11 cellular contexts compared by ENCODE assay signal in genomic region chr15:48440084-48440483, GRCh38.
DNase-seq lines count a peak whose midpoint lies in the region; ATAC-seq and TF ChIP-seq lines count a peak whose summit lies in the region.
"Had no signal": no experiment of that assay in that cellular context is flagged by ENCODE, and none has a peak within 500 bp of the region (broad histone marks: within the 10 kb centered on the region; RNA-seq: fewer than 3 reads in every experiment).

No MANE protein-coding gene starts in this region.

- WGBS in H9 (ENCODE audit: extremely low coverage, insufficient read length, low lambda C conversion rate) = no CpG with 5 or more reads among the region's 3 CpGs

- DNase-seq in H9 = peak; percentile 62
- peak; percentile 91 for DNase-seq in choroid plexus epithelial cell (ENCODE audit: low read depth)
- peak; percentile 87 for DNase-seq in islet precursor cell
- DNase-seq in smooth muscle cell of the brain vasculature (ENCODE audit: low read depth, low spot score) = peak; percentile 62
- no peak for DNase-seq in CD14-positive monocyte (ENCODE audit: low spot score)
- no peak for DNase-seq in stimulated activated effector memory CD8-positive, alpha-beta T cell treated with anti-CD3 and anti-CD28 coated beads, Interleukin-12 subunit alpha, Interleukin-12 subunit beta, amount 100 ng/mL, for 72 hours (ENCODE audit: low spot score in 2 of 2)
- DNase-seq: transverse colon had no signal

- H3K36me3 Mint-ChIP-seq in H9 (ENCODE audit: insufficient read depth in 1 of 3, low read depth in 3 of 3) = no peaks in the 10 kb centered on the region
- no peaks in the 10 kb centered on the region for H3K36me3 Mint-ChIP-seq in CD14-positive monocyte
- no peaks in the 10 kb centered on the region for H3K36me3 Mint-ChIP-seq in stimulated activated effector memory CD8-positive, alpha-beta T cell treated with anti-CD3 and anti-CD28 coated beads, Interleukin-12 subunit alpha, Interleukin-12 subunit beta, amount 100 ng/mL, for 72 hours

- H2AFZ ChIP-seq in H9 (ENCODE audit: low read length) = no peak overlapping the region

- no peak overlapping the region for H4K91ac ChIP-seq in H9 (ENCODE audit: insufficient read length, low read depth, low read length)

- no peak overlapping the region for H4K8ac ChIP-seq in H9 (replicated peaks; ENCODE audit: insufficient read length, low read depth, low read length)

- H3K4me1 ChIP-seq in H9 (ENCODE audit: insufficient read depth, low read length) = peaks cover 3% of the 10 kb centered on the region; the same call in 1 of the 2 replicates
- H3K4me1 ChIP-seq: transverse colon had no signal

- H3K27ac Mint-ChIP-seq in H9 (peak overlapping the region; percentile 36 to 96 (median 93)), CD14-positive monocyte (no peak overlapping the region)
- no peak overlapping the region for H3K27ac Mint-ChIP-seq in stimulated activated effector memory CD8-positive, alpha-beta T cell treated with anti-CD3 and anti-CD28 coated beads, Interleukin-12 subunit alpha, Interleukin-12 subunit beta, amount 100 ng/mL, for 72 hours

- H3K27me3 Mint-ChIP-seq in H9 (ENCODE audit: low read depth) = no peaks in the 10 kb centered on the region
- peaks cover 0 to 2% (median 0%) of the 10 kb centered on the region in 3 donors for H3K27me3 Mint-ChIP-seq in CD14-positive monocyte (ENCODE audit: low read depth in 3 of 3)
- H3K27me3 Mint-ChIP-seq: central memory CD8-positive, alpha-beta T cell had no signal

- no peak overlapping the region for H3T11ph ChIP-seq in H9 (ENCODE audit: low read length)

- H2AK5ac ChIP-seq in H9 (ENCODE audit: insufficient read length, low read length) = no peak overlapping the region

- H3K27ac ChIP-seq in H9 (ENCODE audit: insufficient read length, low read depth, low read length) = peak overlapping the region; percentile 37
- H3K27ac ChIP-seq: neutrophil had no signal

- H3K4me3 Mint-ChIP-seq in H9 (no peak overlapping the region), CD14-positive monocyte (no peak overlapping the region)
- no peak overlapping the region for H3K4me3 Mint-ChIP-seq in stimulated activated effector memory CD8-positive, alpha-beta T cell treated with anti-CD3 and anti-CD28 coated beads, Interleukin-12 subunit alpha, Interleukin-12 subunit beta, amount 100 ng/mL, for 72 hours
- H3K4me3 Mint-ChIP-seq: central memory CD8-positive, alpha-beta T cell had no signal

- no peak for TF ChIP-seq CTCF in H9 (conservative IDR thresholded peaks at IDR 0.05)
- TF ChIP-seq CTCF in choroid plexus epithelial cell (conservative IDR thresholded peaks at IDR 0.05; ENCODE audit: low read depth, low read length) = no peak
- TF ChIP-seq CTCF in CD14-positive monocyte (IDR thresholded peaks at IDR 0.05) = no peak

- H4K20me1 ChIP-seq in H9 (ENCODE audit: control insufficient read depth, insufficient read depth, insufficient read length) = no peaks in the 10 kb centered on the region

- H2BK20ac ChIP-seq in H9 (ENCODE audit: low read depth, low read length, poor library complexity, severe bottlenecking) = no peak overlapping the region

- no peak overlapping the region for H2BK5ac ChIP-seq in H9 (ENCODE audit: insufficient read length, low read length)

- no peak overlapping the region for H3K4me2 ChIP-seq in H9 (ENCODE audit: insufficient read depth, insufficient read length, low read length)

- no peak overlapping the region for H2BK120ac ChIP-seq in H9 (ENCODE audit: low read depth, low read length, poor library complexity, severe bottlenecking)

- H3K56ac ChIP-seq in H9 (ENCODE audit: insufficient read length, low read depth, low read length) = no peak overlapping the region

- H3K23ac ChIP-seq in H9 (ENCODE audit: insufficient read length, low read depth, low read length) = no peak overlapping the region

- no peak overlapping the region for H3K9ac ChIP-seq in H9 (ENCODE audit: extremely low read depth, insufficient read length, low read length)

- H3K79me1 ChIP-seq in H9 (ENCODE audit: insufficient read depth, low read depth, low read length, poor library complexity, severe bottlenecking) = no peaks in the 10 kb centered on the region

- no peak for ATAC-seq in stimulated activated effector memory CD8-positive, alpha-beta T cell treated with anti-CD3 and anti-CD28 coated beads, Interleukin-12 subunit alpha, Interleukin-12 subunit beta, amount 100 ng/mL, for 72 hours
- ATAC-seq in GM19328 (IDR thresholded peaks at IDR 0.05; ENCODE audit: unreplicated experiment) (no peak), HG02798 (IDR thresholded peaks at IDR 0.05; ENCODE audit: poor library complexity, unreplicated experiment) (no peak)

- H3K79me2 ChIP-seq in H9 (ENCODE audit: insufficient read depth, low read length) = no peaks in the 10 kb centered on the region

- no peaks in the 10 kb centered on the region for H3K27me3 ChIP-seq in H9 (ENCODE audit: insufficient read depth, low read length)
- H3K27me3 ChIP-seq: neutrophil, transverse colon had no signal

- H3K18ac ChIP-seq in H9 (ENCODE audit: insufficient read length, low read depth, low read length) = no peak overlapping the region

- intact Hi-C loops in CD14-positive monocyte (cut with micrococcal nuclease) = no loop called here

- H4K5ac ChIP-seq in H9 (ENCODE audit: insufficient read length, low read depth, low read length) = no peak overlapping the region

- no peak overlapping the region for H2BK12ac ChIP-seq in H9 (ENCODE audit: insufficient read length, low read depth, low read length)

- peaks cover 18 to 26% of the 10 kb centered on the region in 2 experiments for H3K4me1 Mint-ChIP-seq in H9
- no peaks in the 10 kb centered on the region for H3K4me1 Mint-ChIP-seq in CD14-positive monocyte
- no peaks in the 10 kb centered on the region for H3K4me1 Mint-ChIP-seq in stimulated activated effector memory CD8-positive, alpha-beta T cell treated with anti-CD3 and anti-CD28 coated beads, Interleukin-12 subunit alpha, Interleukin-12 subunit beta, amount 100 ng/mL, for 72 hours
- H3K4me1 Mint-ChIP-seq: central memory CD8-positive, alpha-beta T cell had no signal

- H3K14ac ChIP-seq in H9 (ENCODE audit: insufficient read depth, low read length) = no peak overlapping the region

- no peak overlapping the region for H3K4me3 ChIP-seq in choroid plexus epithelial cell (ENCODE audit: low read depth, low read length)
- H3K4me3 ChIP-seq: transverse colon had no signal

- no peak overlapping the region for H2BK15ac ChIP-seq in H9 (ENCODE audit: low read depth, low read length)

- no peak overlapping the region for H3K4ac ChIP-seq in H9 (ENCODE audit: low read depth, low read length)

- no peaks in the 10 kb centered on the region for H3K9me3 ChIP-seq in H9 (ENCODE audit: control insufficient read depth, low read depth, low read length)
- H3K9me3 ChIP-seq: neutrophil, transverse colon had no signal

- H3K9me3 Mint-ChIP-seq in H9 (no peaks in the 10 kb centered on the region), CD14-positive monocyte (peaks cover 0 to 2% (median 0%) of the 10 kb centered on the region in 7 donors)
- H3K9me3 Mint-ChIP-seq in stimulated activated effector memory CD8-positive, alpha-beta T cell treated with anti-CD3 and anti-CD28 coated beads, Interleukin-12 subunit alpha, Interleukin-12 subunit beta, amount 100 ng/mL, for 72 hours = no peaks in the 10 kb centered on the region
- H3K9me3 Mint-ChIP-seq: central memory CD8-positive, alpha-beta T cell had no signal

- no peaks in the 10 kb centered on the region for H3K23me2 ChIP-seq in H9 (ENCODE audit: insufficient read length, low read depth, low read length, poor library complexity, severe bottlenecking)

Comparison
In these comparisons a context has a peak if more than half of its experiments do, and no peak if none do; other contexts are left out.
1. DNase-seq: peak in H9 (single experiment), choroid plexus epithelial cell (single experiment), islet precursor cell (single experiment) and smooth muscle cell of the brain vasculature (single experiment); none in CD14-positive monocyte (single experiment) and stimulated activated effector memory CD8-positive, alpha-beta T cell treated with anti-CD3 and anti-CD28 coated beads, Interleukin-12 subunit alpha, Interleukin-12 subunit beta, amount 100 ng/mL, for 72 hours (0 of 2).
2. H3K27ac Mint-ChIP-seq: peak in H9 (3 of 3); none in CD14-positive monocyte (0 of 7) and stimulated activated effector memory CD8-positive, alpha-beta T cell treated with anti-CD3 and anti-CD28 coated beads, Interleukin-12 subunit alpha, Interleukin-12 subunit beta, amount 100 ng/mL, for 72 hours (single experiment).